17 cellular contexts compared by ENCODE assay signal in genomic region chr4:88653371-88653946, GRCh38. TPM values are rescaled to one million over a fixed set of nuclear protein-coding genes. Genes with fewer than 3 reads are reported as not detected.
A peak's percentile ranks its signal among the peaks of the same experiment; 100 is the strongest.
DNase-seq lines count a peak whose midpoint lies in the region; ATAC-seq and TF ChIP-seq lines count a peak whose summit lies in the region.
"Had no signal": no experiment of that assay in that cellular context is flagged by ENCODE, and none has a peak within 500 bp of the region (broad histone marks: within the 10 kb centered on the region; RNA-seq: fewer than 3 reads in every experiment).

No MANE protein-coding gene starts in this region.

- peak overlapping the region; percentile 6 for H3K4me3 Mint-ChIP-seq in activated naive CD4-positive, alpha-beta T cell treated with anti-CD3 and anti-CD28 coated beads, Interleukin-2, amount 50 U/mL, for 24 hours
- H3K4me3 Mint-ChIP-seq in stimulated activated naive CD8-positive, alpha-beta T cell treated with anti-CD3 and anti-CD28 coated beads, Interleukin-15, amount 100 ng/mL, for 72 hours, result no peak overlapping the region

- WGBS in mammary epithelial cell (ENCODE audit: low coverage, missing lambda C conversion rate), result 94% methylated on average over 4 of the region's 4 CpGs

- peaks cover 56% of the 10 kb centered on the region for H3K4me1 Mint-ChIP-seq in activated naive CD4-positive, alpha-beta T cell treated with anti-CD3 and anti-CD28 coated beads, Interleukin-2, amount 50 U/mL, for 24 hours
- H3K4me1 Mint-ChIP-seq in stimulated activated naive CD8-positive, alpha-beta T cell treated with anti-CD3 and anti-CD28 coated beads, Interleukin-15, amount 100 ng/mL, for 72 hours, result peaks cover 34% of the 10 kb centered on the region

- H4K20me1 ChIP-seq in mammary epithelial cell (ENCODE audit: insufficient read depth, low read length), result no peaks in the 10 kb centered on the region

- H3K4me2 ChIP-seq in mammary epithelial cell (ENCODE audit: insufficient read depth, low read depth, low read length), result no peak overlapping the region

- no peak for DNase-seq in activated naive CD4-positive, alpha-beta T cell treated with anti-CD3 and anti-CD28 coated beads, Interleukin-2, amount 50 U/mL, for 16 hours
- peak; percentile 21 to 61 for DNase-seq in SJCRH30
- DNase-seq in fibroblast of the aortic adventitia (ENCODE audit: low read depth), result peak; percentile 22
- no peak for DNase-seq in stimulated activated naive CD8-positive, alpha-beta T cell treated with anti-CD3 and anti-CD28 coated beads, Interleukin-15, amount 100 ng/mL, for 72 hours
- no peak for DNase-seq in activated CD8-positive, alpha-beta memory T cell treated with anti-CD3 and anti-CD28 coated beads, Interleukin-2, amount 50 U/mL, for 48 hours
- DNase-seq in mammary epithelial cell, result no peak
- DNase-seq: DND-41, GDM1, GM23248, NCI-H1092 treated with DMSO at 0.1 percent for 48 hours, NCI-H187, NCI-H748 treated with DMSO at 0.1 percent for 48 hours, PC-3 had no signal

- in situ Hi-C loops in mammary epithelial cell (cut with MboI; ENCODE audit: low sequenced_read_pairs in 2 of 2), result no loop called here

- H3K36me3 ChIP-seq in SJCRH30 (peaks cover 5% of the 10 kb centered on the region; the same call in 1 of the 2 replicates), mammary epithelial cell (ENCODE audit: insufficient read depth, low read length) (peaks cover 2% of the 10 kb centered on the region)

- no peak overlapping the region for H3K4me3 ChIP-seq in SJCRH30
- H3K4me3 ChIP-seq in fibroblast of the aortic adventitia (ENCODE audit: low read depth, low read length), result no peak overlapping the region
- no peak overlapping the region for H3K4me3 ChIP-seq in mammary epithelial cell (replicated peaks in 1 of 3; ENCODE audit: insufficient read depth in 1 of 3, low read depth in 2 of 3, low read length in 3 of 3)
- H3K4me3 ChIP-seq: GM23248, K562 had no signal

- H3K27me3 ChIP-seq in SJCRH30 (no peaks in the 10 kb centered on the region), mammary epithelial cell (ENCODE audit: insufficient read depth, low read length) (no peaks in the 10 kb centered on the region)

- H3K79me2 ChIP-seq in mammary epithelial cell (ENCODE audit: insufficient read depth, low read length), result peaks cover 3% of the 10 kb centered on the region

- peak overlapping the region; percentile 37 for H3K27ac ChIP-seq in SJCRH30
- no peak overlapping the region for H3K27ac ChIP-seq in mammary epithelial cell (ENCODE audit: insufficient read depth, low read depth, low read length)
- H3K27ac ChIP-seq: C4-2B, GM23248 had no signal

- H3K9ac ChIP-seq in mammary epithelial cell (ENCODE audit: insufficient read depth, low read length), result no peak overlapping the region
- H3K9ac ChIP-seq: GM23248 had no signal

- no peak for ATAC-seq in stimulated activated naive CD8-positive, alpha-beta T cell treated with anti-CD3 and anti-CD28 coated beads, Interleukin-15, amount 100 ng/mL, for 72 hours
- no peak for ATAC-seq in HG03039 (IDR thresholded peaks at IDR 0.05; ENCODE audit: unreplicated experiment)
- ATAC-seq: K562, PC-3 had no signal

- TF ChIP-seq CTCF in fibroblast of the aortic adventitia (IDR thresholded peaks at IDR 0.05; ENCODE audit: insufficient read depth, low read length) (no peak), mammary epithelial cell (conservative IDR thresholded peaks at IDR 0.05 in 1 of 2, IDR thresholded peaks at IDR 0.05 in 1 of 2; ENCODE audit: extremely low read depth in 1 of 2, insufficient read depth in 1 of 2, low read depth in 1 of 2, low read length in 2 of 2) (no peak)

- H2AFZ ChIP-seq in mammary epithelial cell (ENCODE audit: low read depth, low read length), result no peak overlapping the region
- H2AFZ ChIP-seq: GM23248 had no signal

- no peaks in the 10 kb centered on the region for H3K27me3 Mint-ChIP-seq in activated naive CD4-positive, alpha-beta T cell treated with anti-CD3 and anti-CD28 coated beads, Interleukin-2, amount 50 U/mL, for 24 hours
- H3K27me3 Mint-ChIP-seq in stimulated activated naive CD8-positive, alpha-beta T cell treated with anti-CD3 and anti-CD28 coated beads, Interleukin-15, amount 100 ng/mL, for 72 hours, result no peaks in the 10 kb centered on the region

- H3K27ac Mint-ChIP-seq in activated naive CD4-positive, alpha-beta T cell treated with anti-CD3 and anti-CD28 coated beads, Interleukin-2, amount 50 U/mL, for 24 hours, result peak overlapping the region; percentile 81
- H3K27ac Mint-ChIP-seq in stimulated activated naive CD8-positive, alpha-beta T cell treated with anti-CD3 and anti-CD28 coated beads, Interleukin-15, amount 100 ng/mL, for 72 hours, result peak overlapping the region; percentile 2 to 5

- dilution Hi-C loops in mammary epithelial cell (cut with HindIII; ENCODE audit: low sequenced_read_pairs), result no loop called here

- intact Hi-C loops in mammary epithelial cell (cut with micrococcal nuclease), result no loop called here

- CTCF ChIA-PET in mammary epithelial cell (lab: Charles Lee; ENCODE audit: low non-redundant PET), result no interaction called here

- H3K9me3 Mint-ChIP-seq in activated naive CD4-positive, alpha-beta T cell treated with anti-CD3 and anti-CD28 coated beads, Interleukin-2, amount 50 U/mL, for 24 hours, result no peaks in the 10 kb centered on the region
- H3K9me3 Mint-ChIP-seq in stimulated activated naive CD8-positive, alpha-beta T cell treated with anti-CD3 and anti-CD28 coated beads, Interleukin-15, amount 100 ng/mL, for 72 hours, result no peaks in the 10 kb centered on the region

- H3K9me3 ChIP-seq in SJCRH30 (replicated peaks) (no peaks in the 10 kb centered on the region), mammary epithelial cell (replicated peaks; ENCODE audit: insufficient read depth, low read length) (no peaks in the 10 kb centered on the region)

- H3K36me3 Mint-ChIP-seq in activated naive CD4-positive, alpha-beta T cell treated with anti-CD3 and anti-CD28 coated beads, Interleukin-2, amount 50 U/mL, for 24 hours, result peaks cover 15% of the 10 kb centered on the region

- H3K4me1 ChIP-seq in SJCRH30, result peaks cover 12% of the 10 kb centered on the region
- no peaks in the 10 kb centered on the region for H3K4me1 ChIP-seq in mammary epithelial cell (ENCODE audit: insufficient read depth, low read length)

- BruUV-seq in mammary epithelial cell (replicated peaks; lab: Mats Ljungman, UMichigan), result no TSS peak

RNA-seq across cellular contexts. Expression of gene NAP1L5, which starts 44.2 kb away (rescaled TPM):
- total RNA-seq in SJCRH30 (2014; rRNA removed; shearing (Covaris generic)), result 10.4 and 10.5 TPM in 2 replicates
- total RNA-seq in fibroblast of the aortic adventitia (ENCODE audit: low replicate concordance) (6.0 and 11.3 TPM in 2 replicates), mammary epithelial cell (1 to 10 TPM; 2.8 to 4.7 TPM)
- polyA plus RNA-seq in mammary epithelial cell, result 2.3 TPM
- 0.88 TPM for polyA minus RNA-seq in mammary epithelial cell
- total RNA-seq: PC-3 had no signal

Comparison
In these comparisons a context has a peak if more than half of its experiments do, and no peak if none do; other contexts are left out.
1. DNase-seq: peak in SJCRH30 (2 of 2) and fibroblast of the aortic adventitia (single experiment); none in activated naive CD4-positive, alpha-beta T cell treated with anti-CD3 and anti-CD28 coated beads, Interleukin-2, amount 50 U/mL, for 16 hours (single experiment), stimulated activated naive CD8-positive, alpha-beta T cell treated with anti-CD3 and anti-CD28 coated beads, Interleukin-15, amount 100 ng/mL, for 72 hours (0 of 2), activated CD8-positive, alpha-beta memory T cell treated with anti-CD3 and anti-CD28 coated beads, Interleukin-2, amount 50 U/mL, for 48 hours (single experiment) and mammary epithelial cell (single experiment).